9 cellular contexts compared by ENCODE assay signal in genomic region chr9:127004946-127005769, GRCh38.
DNase-seq lines count a peak whose midpoint lies in the region; ATAC-seq and TF ChIP-seq lines count a peak whose summit lies in the region.
"Had no signal": no experiment of that assay in that cellular context is flagged by ENCODE, and none has a peak within 500 bp of the region (broad histone marks: within the 10 kb centered on the region; RNA-seq: fewer than 3 reads in every experiment).

No MANE protein-coding gene starts in this region.

- DNase-seq in activated CD4-positive, alpha-beta T cell treated with anti-CD3 and anti-CD28 coated beads for 36 hours, result peak; percentile 87
- DNase-seq in choroid plexus epithelial cell (ENCODE audit: low read depth) (peak; percentile 45), aorta (no peak), sigmoid colon (no peak), Kasumi-1 (lab: John Stamatoyannopoulos, UW) (no peak)
- DNase-seq in stimulated activated CD4-positive, alpha-beta T cell treated with anti-CD3 and anti-CD28 coated beads, Interleukin-4, amount 100 ng/mL, for 24 hours, result peak; percentile 80

- H3K36me3 Mint-ChIP-seq in activated CD4-positive, alpha-beta T cell treated with anti-CD3 and anti-CD28 coated beads for 36 hours (ENCODE audit: low read depth), result no peaks in the 10 kb centered on the region

- ATAC-seq in GM19351 (IDR thresholded peaks at IDR 0.05; ENCODE audit: unreplicated experiment) (peak; percentile 94), HG03135 (IDR thresholded peaks at IDR 0.05; ENCODE audit: unreplicated experiment) (peak; percentile 88), aorta (ENCODE audit: low FRiP score) (no peak)
- ATAC-seq in activated CD4-positive, alpha-beta T cell treated with anti-CD3 and anti-CD28 coated beads for 36 hours, result peak; percentile 98

- CTCF ChIA-PET in activated CD4-positive, alpha-beta T cell treated with anti-CD3 and anti-CD28 coated beads for 36 hours (lab: Charles Lee), result interaction anchor here (0.7 to 1.5 kb wide), 4 partner anchors 19 to 1447 kb away, joined by 3 to 8 read pairs (median 4); no protein-coding TSS in a partner anchor

- H3K9me3 ChIP-seq in aorta (ENCODE audit: control insufficient read depth, low read length) (no peaks in the 10 kb centered on the region), sigmoid colon (no peaks in the 10 kb centered on the region)
- H3K9me3 ChIP-seq: SJSA1 had no signal

- H3K36me3 ChIP-seq in aorta (ENCODE audit: control insufficient read depth in 1 of 2, insufficient read depth in 2 of 2, low read length in 1 of 2), result no peaks in the 10 kb centered on the region
- H3K36me3 ChIP-seq in sigmoid colon, result no peaks in the 10 kb centered on the region
- H3K36me3 ChIP-seq: SJSA1 had no signal

- POLR2A ChIA-PET in activated CD4-positive, alpha-beta T cell treated with anti-CD3 and anti-CD28 coated beads for 36 hours (lab: Charles Lee), result interaction anchor here (0.6 to 2.2 kb wide), 6 partner anchors 19 to 219 kb away, joined by 3 to 17 read pairs (median 4); no protein-coding TSS in a partner anchor

- H3K27ac ChIP-seq in aorta (ENCODE audit: low read depth in 1 of 2, low read length in 2 of 2) (peak overlapping the region in 1 of 2 donors; percentile 59), sigmoid colon (peak overlapping the region in 1 of 4 donors; percentile 6)
- H3K27ac ChIP-seq: SJSA1 had no signal

- no peaks in the 10 kb centered on the region for H3K27me3 ChIP-seq in aorta (ENCODE audit: control insufficient read depth in 1 of 2, insufficient read depth in 2 of 2, low read length in 1 of 2)
- no peaks in the 10 kb centered on the region for H3K27me3 ChIP-seq in sigmoid colon
- H3K27me3 ChIP-seq: SJSA1 had no signal

- H3K4me3 ChIP-seq in choroid plexus epithelial cell (ENCODE audit: low read depth, low read length), result no peak overlapping the region
- no peak overlapping the region for H3K4me3 ChIP-seq in aorta (ENCODE audit: low read length in 2 of 2)
- no peak overlapping the region for H3K4me3 ChIP-seq in sigmoid colon
- H3K4me3 ChIP-seq: SJSA1 had no signal

- peaks cover 3 to 4% of the 10 kb centered on the region in 2 donors for H3K4me1 ChIP-seq in aorta (ENCODE audit: control insufficient read depth in 1 of 2, insufficient read depth in 2 of 2, low read length in 2 of 2)
- peaks cover 0 to 12% (median 3%) of the 10 kb centered on the region in 4 donors for H3K4me1 ChIP-seq in sigmoid colon
- H3K4me1 ChIP-seq: SJSA1 had no signal

- H3K27me3 Mint-ChIP-seq in activated CD4-positive, alpha-beta T cell treated with anti-CD3 and anti-CD28 coated beads for 36 hours, result peaks cover 45% of the 10 kb centered on the region

- TF ChIP-seq EP300 in sigmoid colon (IDR thresholded peaks at IDR 0.05), result no peak

- H3K27ac Mint-ChIP-seq in activated CD4-positive, alpha-beta T cell treated with anti-CD3 and anti-CD28 coated beads for 36 hours, result no peak overlapping the region

- peaks cover 24% of the 10 kb centered on the region for H3K4me1 Mint-ChIP-seq in activated CD4-positive, alpha-beta T cell treated with anti-CD3 and anti-CD28 coated beads for 36 hours

- WGBS in aorta, 2 donors, result 20 to 30% methylated on average over 3 of the region's 3 CpGs
- 62 to 85% methylated on average over 3 of the region's 3 CpGs for WGBS in sigmoid colon, 2 donors

- TF ChIP-seq CTCF in choroid plexus epithelial cell (conservative IDR thresholded peaks at IDR 0.05; ENCODE audit: low read depth, low read length) (no peak), sigmoid colon (IDR thresholded peaks at IDR 0.05) (no peak)

- no peaks in the 10 kb centered on the region for H3K9me3 Mint-ChIP-seq in activated CD4-positive, alpha-beta T cell treated with anti-CD3 and anti-CD28 coated beads for 36 hours (ENCODE audit: low read depth)

- no peak for TF ChIP-seq POLR2A in sigmoid colon (IDR thresholded peaks at IDR 0.05)

- H3K4me3 Mint-ChIP-seq in activated CD4-positive, alpha-beta T cell treated with anti-CD3 and anti-CD28 coated beads for 36 hours, result no peak overlapping the region

- intact Hi-C loops in activated CD4-positive, alpha-beta T cell treated with anti-CD3 and anti-CD28 coated beads for 36 hours (cut with DNase I, micrococcal nuclease), result loop anchor here (1.0 to 5.0 kb wide), 7 partner anchors 19 to 488 kb away; partner anchors contain the start of gene RALGPS1 (in 1 of the 2)
- intact Hi-C loops in aorta (cut with DNase I) (no loop called here), sigmoid colon (cut with DNase I) (no loop called here)

Comparison
In these comparisons a context has a peak if more than half of its experiments do, and no peak if none do; other contexts are left out.
1. DNase-seq: peak in activated CD4-positive, alpha-beta T cell treated with anti-CD3 and anti-CD28 coated beads for 36 hours (single experiment), choroid plexus epithelial cell (single experiment) and stimulated activated CD4-positive, alpha-beta T cell treated with anti-CD3 and anti-CD28 coated beads, Interleukin-4, amount 100 ng/mL, for 24 hours (single experiment); none in aorta (0 of 2), sigmoid colon (single experiment) and Kasumi-1 (0 of 2).
2. intact Hi-C loops: an anchor here in activated CD4-positive, alpha-beta T cell treated with anti-CD3 and anti-CD28 coated beads for 36 hours (1.0 to 5.0 kb wide); none called in aorta and sigmoid colon.